In genomic region chr10:4587466-4587865, GRCh38 we compare ENCODE assay signal across 23 cellular contexts.
"Had no signal": no experiment of that assay in that cellular context is flagged by ENCODE, and none has a peak within 500 bp of the region (broad histone marks: within the 10 kb centered on the region; RNA-seq: fewer than 3 reads in every experiment).

No MANE protein-coding gene starts in this region.

- H3K9me3 Mint-ChIP-seq: central memory CD8-positive, alpha-beta T cell; natural killer cell; neural crest cell; stimulated activated naive CD8-positive, alpha-beta T cell treated with anti-CD3 and anti-CD28 coated beads, Interleukin-15, amount 100 ng/mL, for 72 hours had no signal

- H3K9me3 ChIP-seq: colonic mucosa, esophagus squamous epithelium, left lung, neutrophil, pancreas, right lobe of liver, suprapubic skin, tibial artery, upper lobe of left lung had no signal

- H3K27ac ChIP-seq: colonic mucosa, esophagus squamous epithelium, left lung, neutrophil, pancreas, right lobe of liver, suprapubic skin had no signal

- H3K36me3 Mint-ChIP-seq: natural killer cell had no signal

- H3K4me1 Mint-ChIP-seq: central memory CD8-positive, alpha-beta T cell; natural killer cell; neural crest cell; stimulated activated naive CD8-positive, alpha-beta T cell treated with anti-CD3 and anti-CD28 coated beads, Interleukin-15, amount 100 ng/mL, for 72 hours had no signal

- H3K4me1 ChIP-seq: colonic mucosa, esophagus squamous epithelium, left lung, right lobe of liver, suprapubic skin, upper lobe of left lung had no signal

- H3K27me3 Mint-ChIP-seq: central memory CD8-positive, alpha-beta T cell had no signal

- DNase-seq: colonic mucosa; effector CD8-positive, alpha-beta T cell; esophagus squamous epithelium; left cardiac atrium; left lung; mesendoderm; natural killer cell; right lobe of liver; stimulated activated CD4-positive, alpha-beta T cell treated with anti-CD3 and anti-CD28 coated beads, Interleukin-12 subunit alpha, Interleukin-12 subunit beta, amount 100 ng/mL, for 4 hours; stimulated activated CD4-positive, alpha-beta T cell treated with anti-CD3 and anti-CD28 coated beads, Interleukin-1b, Interleukin-23, amount 100 ng/mL, for 48 hours; stimulated activated CD4-positive, alpha-beta T cell treated with anti-CD3 and anti-CD28 coated beads, Interleukin-4, amount 100 ng/mL, for 1 hour; stimulated activated CD8-positive, alpha-beta memory T cell treated with anti-CD3 and anti-CD28 coated beads, Interleukin-4, amount 100 ng/mL, for 48 hours; stimulated activated naive CD4-positive, alpha-beta T cell; stimulated activated naive CD8-positive, alpha-beta T cell treated with anti-CD3 and anti-CD28 coated beads, Interleukin-15, amount 100 ng/mL, for 72 hours; tibial artery; upper lobe of left lung had no signal

- H3K36me3 ChIP-seq: colonic mucosa, esophagus squamous epithelium, left lung, neutrophil, pancreas, right lobe of liver, suprapubic skin, tibial artery, upper lobe of left lung had no signal

- H3K4me3 Mint-ChIP-seq: central memory CD8-positive, alpha-beta T cell; dendritic cell treated with granulocyte-macrophage colony-stimulating factor and Interleukin-4, amounts not matched to agents 40 ng/mL and 50 ng/mL, for 4 days; natural killer cell; neural crest cell; stimulated activated naive CD8-positive, alpha-beta T cell treated with anti-CD3 and anti-CD28 coated beads, Interleukin-15, amount 100 ng/mL, for 72 hours had no signal

- ATAC-seq: left cardiac atrium; left lung; natural killer cell; right lobe of liver; stimulated activated naive CD8-positive, alpha-beta T cell treated with anti-CD3 and anti-CD28 coated beads, Interleukin-15, amount 100 ng/mL, for 72 hours had no signal

- H3K4me2 ChIP-seq: smooth muscle cell had no signal

- H3K4me3 ChIP-seq: colonic mucosa, esophagus squamous epithelium, left lung, pancreas, right lobe of liver, smooth muscle cell, suprapubic skin, tibial artery, upper lobe of left lung had no signal

- H3K27me3 ChIP-seq: colonic mucosa, esophagus squamous epithelium, left lung, neutrophil, right lobe of liver, suprapubic skin, tibial artery, upper lobe of left lung had no signal

- H3K27ac Mint-ChIP-seq: dendritic cell treated with granulocyte-macrophage colony-stimulating factor and Interleukin-4, amounts not matched to agents 40 ng/mL and 50 ng/mL, for 4 days; natural killer cell; stimulated activated naive CD8-positive, alpha-beta T cell treated with anti-CD3 and anti-CD28 coated beads, Interleukin-15, amount 100 ng/mL, for 72 hours had no signal
